In the genomic region with DNA sequence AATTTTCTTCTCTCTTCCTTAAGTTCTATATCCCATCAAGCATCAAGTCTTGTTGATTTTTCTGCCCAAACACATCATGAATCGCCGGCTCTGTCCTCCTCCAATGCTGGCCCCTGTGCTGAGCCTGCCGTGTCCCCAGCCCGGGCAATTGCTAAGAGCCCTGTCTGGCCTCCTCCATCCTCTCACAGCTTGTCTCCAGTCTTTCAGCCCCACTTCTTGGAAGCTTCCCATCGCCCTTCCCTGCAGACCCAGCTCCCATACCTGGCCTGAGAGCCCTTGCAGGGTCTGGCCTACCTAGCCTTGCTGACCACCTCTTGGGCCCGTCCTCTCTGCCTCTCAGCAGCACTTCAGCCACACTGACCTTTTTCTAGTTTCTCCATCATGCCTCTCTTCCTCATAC, we compare ENCODE assay signal across 16 cellular contexts.
"Had no signal": no experiment of that assay in that cellular context is flagged by ENCODE, and none has a peak within 500 bp of the region (broad histone marks: within the 10 kb centered on the region; RNA-seq: fewer than 3 reads in every experiment).

No MANE protein-coding gene starts in this region.

- H3K27me3 ChIP-seq: dorsolateral prefrontal cortex, spleen, upper lobe of left lung, vagina had no signal

- H3K4me3 ChIP-seq: dorsolateral prefrontal cortex, spleen, upper lobe of left lung, vagina had no signal

- H3K36me3 Mint-ChIP-seq: stimulated activated naive B cell treated with anti-CD40 and anti-IgM and Interleukin-4, amounts not matched to agents 10 μg/mL and 1 μg/mL and 100 μg/mL, for 72 hours had no signal

- H3K36me3 ChIP-seq: neutrophil, spleen, upper lobe of left lung had no signal

- DNase-seq: cortex of kidney; dorsolateral prefrontal cortex; effector memory CD8-positive, alpha-beta T cell; foreskin keratinocyte; left colon; mammary epithelial cell; spleen; stimulated activated CD4-positive, alpha-beta T cell treated with anti-CD3 and anti-CD28 coated beads, Interleukin-15, amount 100 ng/mL, for 24 hours; stimulated activated CD4-positive, alpha-beta T cell treated with anti-CD3 and anti-CD28 coated beads, Interleukin-1b, Interleukin-23, amount 100 ng/mL, for 48 hours; stimulated activated CD4-positive, alpha-beta T cell treated with anti-CD3 and anti-CD28 coated beads, Interleukin-4, amount 100 ng/mL, for 24 hours; stimulated activated naive B cell treated with anti-CD40 and anti-IgM and Interleukin-4, amounts not matched to agents 10 μg/mL and 1 μg/mL and 100 μg/mL, for 72 hours had no signal

- H3K27ac Mint-ChIP-seq: stimulated activated naive B cell treated with anti-CD40 and anti-IgM and Interleukin-4, amounts not matched to agents 10 μg/mL and 1 μg/mL and 100 μg/mL, for 72 hours had no signal

- H3K9me3 Mint-ChIP-seq: effector memory CD8-positive, alpha-beta T cell had no signal

- H3K27ac ChIP-seq: dorsolateral prefrontal cortex, foreskin keratinocyte, neutrophil, spleen, upper lobe of left lung, vagina had no signal

- H3K4me3 Mint-ChIP-seq: effector memory CD8-positive, alpha-beta T cell; naive thymus-derived CD4-positive, alpha-beta T cell; stimulated activated naive B cell treated with anti-CD40 and anti-IgM and Interleukin-4, amounts not matched to agents 10 μg/mL and 1 μg/mL and 100 μg/mL, for 72 hours had no signal

- ATAC-seq: effector memory CD8-positive, alpha-beta T cell; foreskin keratinocyte; left colon; naive thymus-derived CD4-positive, alpha-beta T cell; sciatic nerve; stimulated activated naive B cell treated with anti-CD40 and anti-IgM and Interleukin-4, amounts not matched to agents 10 μg/mL and 1 μg/mL and 100 μg/mL, for 72 hours had no signal

- H3K4me1 ChIP-seq: foreskin keratinocyte, vagina had no signal

- H3K9me3 ChIP-seq: vagina had no signal
